Comparison of ENCODE assay signal across 10 cellular contexts in genomic region chr1:201540846-201541735, GRCh38. TPM values are rescaled to one million over a fixed set of nuclear protein-coding genes. Genes with fewer than 3 reads are reported as not detected.
DNase-seq lines count a peak whose midpoint lies in the region; ATAC-seq, FAIRE-seq and TF ChIP-seq lines count a peak whose summit lies in the region.
"Had no signal": no experiment of that assay in that cellular context is flagged by ENCODE, and none has a peak within 500 bp of the region (broad histone marks: within the 10 kb centered on the region; RNA-seq: fewer than 3 reads in every experiment).

No MANE protein-coding gene starts in this region.

- POLR2A ChIA-PET in K562 (lab: Yijun Ruan, JAX) = interaction anchor here (0.6 to 2.1 kb wide), 4 partner anchors 9 to 333 kb away, joined by 3 to 6 read pairs (median 4); no protein-coding TSS in a partner anchor

- no peak overlapping the region for H2AFZ ChIP-seq in K562 (ENCODE audit: low read depth, low read length)
- H2AFZ ChIP-seq in MM.1S (ENCODE audit: low read length) = no peak overlapping the region

- H3K9me2 ChIP-seq in MM.1S (replicated peaks; ENCODE audit: insufficient read depth, low read length) = no peaks in the 10 kb centered on the region

- H3K4me3 ChIP-seq in heart right ventricle = peak overlapping the region in 8 of 10 donors; percentile 61 to 78 (median 72)
- no peak overlapping the region for H3K4me3 ChIP-seq in K562
- no peak overlapping the region for H3K4me3 ChIP-seq in MM.1S (ENCODE audit: low read length)

- H3K27ac ChIP-seq in heart right ventricle (peak overlapping the region in 9 of 10 donors; percentile 84 to 94 (median 89)), K562 (ENCODE audit: extremely low read depth, low read depth, low read length) (no peak overlapping the region), MM.1S (ENCODE audit: low read length) (no peak overlapping the region)

- CTCF ChIA-PET in K562 (lab: Yijun Ruan, JAX; ENCODE audit: low intra/inter-chr PET ratio) = no interaction called here

- H3K36me3 Mint-ChIP-seq in mesothelial cell of epicardium (no peaks in the 10 kb centered on the region), type B pancreatic cell (no peaks in the 10 kb centered on the region)

- H3K27ac Mint-ChIP-seq in mesothelial cell of epicardium (peak overlapping the region; percentile 82), type B pancreatic cell (peak overlapping the region; percentile 82)

- no peak overlapping the region for H3K9ac ChIP-seq in K562 (ENCODE audit: insufficient read depth in 1 of 2, low read depth in 2 of 2, low read length in 2 of 2)
- H3K9ac ChIP-seq in MM.1S (ENCODE audit: low read length) = no peak overlapping the region

- intact Hi-C loops in heart right ventricle (cut with DNase I) (loop anchor here in 1 of 10 donors (2.0 kb wide), 1 partner anchor 14 kb away; no protein-coding TSS in a partner anchor), cardiac septum (cut with DNase I) (no loop called here), K562 (cut with micrococcal nuclease) (no loop called here)

- H3K9me3 Mint-ChIP-seq in mesothelial cell of epicardium = peaks cover 4% of the 10 kb centered on the region
- no peaks in the 10 kb centered on the region for H3K9me3 Mint-ChIP-seq in type B pancreatic cell

- 86% methylated on average over 12 of the region's 12 CpGs for WGBS in heart right ventricle, 2 donors
- 45% methylated on average over 12 of the region's 12 CpGs for WGBS in K562 (ENCODE audit: insufficient coverage, low coverage, missing lambda C conversion rate)

- H3K4me2 ChIP-seq in K562 (ENCODE audit: insufficient read depth, low read length) (no peak overlapping the region), MM.1S (ENCODE audit: low read depth, low read length) (no peak overlapping the region)

- H3K36me3 ChIP-seq in heart right ventricle = no peaks in the 10 kb centered on the region
- H3K36me3 ChIP-seq in K562 (ENCODE audit: control insufficient read depth, insufficient read depth, low read length) = no peaks in the 10 kb centered on the region
- no peaks in the 10 kb centered on the region for H3K36me3 ChIP-seq in MM.1S (replicated peaks; ENCODE audit: insufficient read depth, low read length)

- no peak for TF ChIP-seq RAD21 in K562 (CRISPR knock-in tag; conservative IDR thresholded peaks at IDR 0.05 in 1 of 2, IDR thresholded peaks at IDR 0.05 in 1 of 2)

- ATAC-seq in heart right ventricle (no peak), K562 (no peak), GM21423 (IDR thresholded peaks at IDR 0.05; ENCODE audit: unreplicated experiment) (no peak)

- BruUV-seq in K562 (replicated peaks; lab: Mats Ljungman, UMichigan) = no TSS peak

- H3K27me3 Mint-ChIP-seq in mesothelial cell of epicardium (ENCODE audit: low read depth) (no peaks in the 10 kb centered on the region), type B pancreatic cell (peaks cover 44% of the 10 kb centered on the region)

- DNase-seq in heart right ventricle (no peak), cardiac septum (ENCODE audit: low spot score) (no peak), K562 (ENCODE audit: extremely low read depth in 1 of 4, low spot score in 3 of 4) (no peak), mesothelial cell of epicardium (ENCODE audit: low spot score in 2 of 2, unreplicated experiment in 2 of 2) (no peak), type B pancreatic cell (ENCODE audit: extremely low spot score, unreplicated experiment) (no peak), SKM-1 (lab: John Stamatoyannopoulos, UW; ENCODE audit: unreplicated experiment) (no peak), MM.1S (no peak)
- DNase-seq: activated CD8-positive, alpha-beta memory T cell treated with anti-CD3 and anti-CD28 coated beads for 24 hours; stimulated activated CD8-positive, alpha-beta memory T cell treated with anti-CD3 and anti-CD28 coated beads, Interleukin-4, amount 100 ng/mL, for 48 hours had no signal

- TF ChIP-seq CTCF in heart right ventricle (IDR thresholded peaks at IDR 0.05) (no peak), K562 (IDR thresholded peaks at IDR 0.05 in 2 of 3, conservative IDR thresholded peaks at IDR 0.05 in 1 of 3; ENCODE audit: insufficient read depth in 2 of 3, low read depth in 1 of 3, low read length in 3 of 3) (no peak), mesothelial cell of epicardium (IDR thresholded peaks at IDR 0.05; ENCODE audit: unreplicated experiment) (no peak), type B pancreatic cell (conservative IDR thresholded peaks at IDR 0.05) (no peak), MM.1S (IDR thresholded peaks at IDR 0.05; ENCODE audit: low read length) (no peak)

- H3K4me1 ChIP-seq in heart right ventricle (peaks cover 9 to 95% (median 59%) of the 10 kb centered on the region in 9 donors), K562 (replicated peaks in 1 of 2; ENCODE audit: control insufficient read depth in 2 of 2, insufficient read depth in 2 of 2, low read length in 2 of 2) (peaks cover 12 to 20% of the 10 kb centered on the region in 2 experiments), MM.1S (ENCODE audit: low read length) (no peaks in the 10 kb centered on the region)

- TF ChIP-seq EP300 in K562 (IDR thresholded peaks at IDR 0.05; ENCODE audit: low read length) = no peak

- H3K4me1 Mint-ChIP-seq in mesothelial cell of epicardium = peaks cover 38% of the 10 kb centered on the region
- H3K4me1 Mint-ChIP-seq in type B pancreatic cell (ENCODE audit: unreplicated experiment) = peaks cover 23% of the 10 kb centered on the region

- no peaks in the 10 kb centered on the region for H3F3A ChIP-seq in MM.1S (ENCODE audit: insufficient read depth, low read length)

- no peaks in the 10 kb centered on the region for H4K20me1 ChIP-seq in K562 (replicated peaks; ENCODE audit: control insufficient read depth, insufficient read depth, low read length)
- no peaks in the 10 kb centered on the region for H4K20me1 ChIP-seq in MM.1S (ENCODE audit: insufficient read depth, low read length)

- H3K9me3 ChIP-seq in heart right ventricle = no peaks in the 10 kb centered on the region
- H3K9me3 ChIP-seq in K562 (replicated peaks; ENCODE audit: control insufficient read depth, insufficient read depth, low read depth, low read length) = no peaks in the 10 kb centered on the region
- no peaks in the 10 kb centered on the region for H3K9me3 ChIP-seq in MM.1S (replicated peaks; ENCODE audit: insufficient read depth, low read length)

- H3K27me3 ChIP-seq in heart right ventricle (peaks cover 0 to 5% (median 0%) of the 10 kb centered on the region in 7 donors), K562 (ENCODE audit: control insufficient read depth in 2 of 2, insufficient read depth in 2 of 2, low read length in 2 of 2) (peaks cover 25 to 40% of the 10 kb centered on the region in 2 experiments), MM.1S (replicated peaks; ENCODE audit: insufficient read depth, low read length) (peaks cover 40% of the 10 kb centered on the region)

- FAIRE-seq in K562 (lab: Jason Lieb, UNC) = no peak

- in situ Hi-C loops in K562 (cut with MboI) = no loop called here

- H3K4me3 Mint-ChIP-seq in mesothelial cell of epicardium = peak overlapping the region; percentile 86
- peak overlapping the region; percentile 93 for H3K4me3 Mint-ChIP-seq in type B pancreatic cell

- TF ChIP-seq POLR2A in K562 (conservative IDR thresholded peaks at IDR 0.05) = no peak

- H3K9me1 ChIP-seq in K562 (ENCODE audit: control insufficient read depth, insufficient read depth, low read length) = no peaks in the 10 kb centered on the region

- H3K79me2 ChIP-seq in K562 (ENCODE audit: control insufficient read depth, insufficient read depth, low read length) = no peaks in the 10 kb centered on the region
- H3K79me2 ChIP-seq in MM.1S (ENCODE audit: low read length) = no peaks in the 10 kb centered on the region

RNA-seq across cellular contexts. Expression of gene NAV1, which starts 2.2 kb away (rescaled TPM):
- total RNA-seq in heart right ventricle (100 to 1,000 TPM in 3 of 10 donors, 10 to 100 TPM in 7; 29.5 to 111 (median 89.0) TPM), cardiac septum (86.6 TPM), K562 (2014; rRNA removed) (4.5 and 4.9 TPM in 2 replicates), K562 (2014; rRNA removed; fragmentation: Illumina TruSeq; extraction: Trizol) (3.2 and 3.7 TPM in 2 replicates), K562 (2015; rRNA removed; fragmentation: Illumina TruSeq; extraction: Trizol) (2.9 and 3.3 TPM in 2 replicates), K562 (2021) (15.4 and 16.8 TPM in 2 replicates), mesothelial cell of epicardium (88.8 to 95.9 TPM (median 95.4 TPM) in 3 replicates), type B pancreatic cell (ENCODE audit: low replicate concordance) (38.1 and 44.9 TPM in 2 replicates)
- polyA plus RNA-seq in heart right ventricle (10 to 100 TPM; 13.7 to 61.5 TPM), K562 (2011; rRNA removed) (0.91 TPM in 2 replicates), K562 (2014; fragmentation: Illumina TruSeq; extraction: Trizol) (10.7 and 13.2 TPM in 2 replicates), K562 (2014; fragmentation: Nextera tagmentation; extraction: Ambion mirVana) (1 to 10 TPM; 1.8 to 2.1 TPM), K562 (2014; rRNA removed) (4.2 and 5.6 TPM in 2 replicates)
- 12.5 and 15.1 TPM in 2 replicates for total RNA-seq in K562 (2011; cell fraction: chromatin; rRNA removed; ENCODE audit: low replicate concordance)
- total RNA-seq in K562 (2011; cell fraction: nucleolus; rRNA removed) = 5.0 and 6.2 TPM in 2 replicates
- 10.3 and 12.7 TPM in 2 replicates for total RNA-seq in K562 (2011; cell fraction: nucleoplasm; rRNA removed)
- polyA plus RNA-seq in K562 (2011; cell fraction: cytosol; rRNA removed) = 0.63 and 0.92 TPM in 2 replicates
- 2.0 and 4.7 TPM in 2 replicates for polyA plus RNA-seq in K562 (2011; cell fraction: nucleus; rRNA removed)
- polyA plus RNA-seq in K562 (2012) = 16.3 and 25.4 TPM in 2 replicates
- 1.5 and 1.9 TPM in 2 replicates for polyA minus RNA-seq in K562 (2011; rRNA and poly(A)+ RNA removed)
- 3.9 and 4.1 TPM in 2 replicates for polyA minus RNA-seq in K562 (2011; cell fraction: cytosol; rRNA and poly(A)+ RNA removed)
- 2.9 and 3.0 TPM in 2 replicates for polyA minus RNA-seq in K562 (2011; cell fraction: nucleus; rRNA and poly(A)+ RNA removed)

RNA-seq across cellular contexts. Expression of gene CSRP1, which starts 34.2 kb away (rescaled TPM):
- total RNA-seq in heart right ventricle = 100 to 1,000 TPM in 1 of 10 donors, 10 to 100 TPM in 9; 48.1 to 103 (median 58.9) TPM
- polyA plus RNA-seq in heart right ventricle = 100 to 1,000 TPM in 1 of 2 donors, 10 to 100 TPM in 1; 74.5 to 104 TPM
- total RNA-seq in cardiac septum = 71.7 TPM
- total RNA-seq in K562 (2011; cell fraction: chromatin; rRNA removed; ENCODE audit: low replicate concordance) = 6.5 and 10.3 TPM in 2 replicates
- 7.0 and 7.5 TPM in 2 replicates for total RNA-seq in K562 (2011; cell fraction: nucleolus; rRNA removed)
- 7.3 and 8.9 TPM in 2 replicates for total RNA-seq in K562 (2011; cell fraction: nucleoplasm; rRNA removed)
- total RNA-seq in K562 (2014; rRNA removed) = 23.7 and 30.8 TPM in 2 replicates
- 19.6 and 22.6 TPM in 2 replicates for total RNA-seq in K562 (2014; rRNA removed; fragmentation: Illumina TruSeq; extraction: Trizol)
- total RNA-seq in K562 (2015; rRNA removed; fragmentation: Illumina TruSeq; extraction: Trizol) = 28.3 and 30.3 TPM in 2 replicates
- 25.7 and 28.2 TPM in 2 replicates for total RNA-seq in K562 (2021)
- polyA plus RNA-seq in K562 (2011; rRNA removed) = 21.3 and 23.7 TPM in 2 replicates
- polyA plus RNA-seq in K562 (2011; cell fraction: cytosol; rRNA removed) = 29.2 and 43.4 TPM in 2 replicates
- 14.3 and 20.0 TPM in 2 replicates for polyA plus RNA-seq in K562 (2011; cell fraction: nucleus; rRNA removed)
- polyA plus RNA-seq in K562 (2012) = 39.0 and 47.5 TPM in 2 replicates
- 34.6 and 39.4 TPM in 2 replicates for polyA plus RNA-seq in K562 (2014; fragmentation: Illumina TruSeq; extraction: Trizol)
- polyA plus RNA-seq in K562 (2014; fragmentation: Nextera tagmentation; extraction: Ambion mirVana) = 10 to 100 TPM in 1 of 2 experiments, 1 to 10 TPM in 1; 6.8 to 11.0 TPM
- 24.9 and 32.1 TPM in 2 replicates for polyA plus RNA-seq in K562 (2014; rRNA removed)
- polyA minus RNA-seq in K562 (2011; rRNA and poly(A)+ RNA removed) = 14.3 and 19.7 TPM in 2 replicates
- 12.0 and 16.7 TPM in 2 replicates for polyA minus RNA-seq in K562 (2011; cell fraction: cytosol; rRNA and poly(A)+ RNA removed)
- polyA minus RNA-seq in K562 (2011; cell fraction: nucleus; rRNA and poly(A)+ RNA removed) = 7.7 and 8.8 TPM in 2 replicates
- total RNA-seq in mesothelial cell of epicardium = 10.4 to 11.4 TPM (median 10.7 TPM) in 3 replicates
- total RNA-seq in type B pancreatic cell (ENCODE audit: low replicate concordance) = 7.3 and 139 TPM in 2 replicates

Comparison
In these comparisons a context has a peak if more than half of its experiments do, and no peak if none do; other contexts are left out.
1. H3K27ac ChIP-seq: peak in heart right ventricle (9 of 10); none in K562 (single experiment) and MM.1S (single experiment).
2. H3K4me3 ChIP-seq: peak in heart right ventricle (8 of 10); none in K562 (single experiment) and MM.1S (single experiment).